ENCODE assay signal across 10 cellular contexts in the genomic region with DNA sequence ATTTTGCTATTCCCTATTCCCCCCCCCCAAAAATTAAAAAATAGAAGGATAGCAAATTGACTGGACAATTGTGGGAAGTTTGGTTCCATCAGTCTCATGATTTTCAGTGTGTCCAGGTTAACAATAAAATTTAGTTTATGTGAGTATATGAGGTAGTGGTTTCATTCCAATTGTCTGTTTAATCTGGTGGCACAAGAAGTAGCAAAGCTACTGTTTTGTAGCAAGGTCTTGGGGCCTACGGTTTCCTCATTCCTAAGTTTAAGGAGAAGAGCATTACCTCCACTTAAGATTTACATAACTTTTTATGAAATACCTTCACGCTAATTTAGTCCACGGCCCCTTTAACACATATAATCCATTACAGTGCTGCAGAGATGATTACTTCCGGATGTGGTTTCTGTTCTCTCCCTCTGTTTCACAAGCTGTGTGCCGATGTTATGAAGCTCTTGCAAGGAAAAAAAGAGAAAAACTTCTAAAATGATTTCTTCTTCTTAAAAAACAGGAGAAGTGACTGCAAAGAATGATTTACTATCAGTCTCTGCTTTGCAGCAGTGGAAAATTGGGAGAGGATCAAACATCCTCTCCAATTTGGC. TPM values are rescaled to one million over a fixed set of nuclear protein-coding genes. Genes with fewer than 3 reads are reported as not detected.
DNase-seq lines count a peak whose midpoint lies in the region; ATAC-seq, FAIRE-seq and TF ChIP-seq lines count a peak whose summit lies in the region.
"Had no signal": no experiment of that assay in that cellular context is flagged by ENCODE, and none has a peak within 500 bp of the region (broad histone marks: within the 10 kb centered on the region; RNA-seq: fewer than 3 reads in every experiment).

No MANE protein-coding gene starts in this region.

- no peak overlapping the region for H3K9ac ChIP-seq in astrocyte (ENCODE audit: low read length)
- no peak overlapping the region for H3K9ac ChIP-seq in PC-3 (ENCODE audit: low read length)

- no peak overlapping the region for H3K27ac Mint-ChIP-seq in astrocyte (ENCODE audit: unreplicated experiment)

- H3K9me2 ChIP-seq in PC-3 (replicated peaks; ENCODE audit: low read length) = no peaks in the 10 kb centered on the region

- H2AFZ ChIP-seq in astrocyte (ENCODE audit: low read depth, low read length) = peak overlapping the region; percentile 13
- no peak overlapping the region for H2AFZ ChIP-seq in PC-3 (ENCODE audit: low read length)

- H3K9me3 ChIP-seq in astrocyte (ENCODE audit: insufficient read depth, low read depth, low read length) (no peaks in the 10 kb centered on the region), PC-3 (ENCODE audit: low read length) (no peaks in the 10 kb centered on the region)

- no peaks in the 10 kb centered on the region for H3K36me3 ChIP-seq in astrocyte (ENCODE audit: insufficient read depth, low read length)
- H3K36me3 ChIP-seq in PC-3 (ENCODE audit: low read depth, low read length) = no peaks in the 10 kb centered on the region

- peaks cover 39% of the 10 kb centered on the region for H3K27me3 Mint-ChIP-seq in astrocyte (ENCODE audit: low read depth, unreplicated experiment)

- POLR2A ChIA-PET in PC-3 (lab: Charles Lee; ENCODE audit: unreplicated experiment) = no interaction called here

- H3K4me3 Mint-ChIP-seq in astrocyte (ENCODE audit: unreplicated experiment) = no peak overlapping the region

- H3K79me2 ChIP-seq in astrocyte (ENCODE audit: insufficient read depth, low read length) (no peaks in the 10 kb centered on the region), PC-3 (ENCODE audit: low read length) (no peaks in the 10 kb centered on the region)

- no peaks in the 10 kb centered on the region for H3K27me3 ChIP-seq in astrocyte (ENCODE audit: insufficient read depth, low read length)
- H3K27me3 ChIP-seq in PC-3 (ENCODE audit: low read length) = peaks cover 46% of the 10 kb centered on the region

- no peak for TF ChIP-seq POLR2A in GM12891 (IDR thresholded peaks at IDR 0.05; ENCODE audit: low read depth, low read length)

- in situ Hi-C loops in KBM-7 (cut with MboI; ENCODE audit: low pct_unique_long_range_greater_than_20kb, low sequenced_read_pairs) = loop anchor here (25.0 kb wide), 1 partner anchor 301 kb away; no protein-coding TSS in a partner anchor

- DNase-seq in GM12891 (ENCODE audit: insufficient read length, low spot score) = peak; percentile 14
- DNase-seq in KBM-7 = peak; percentile 80
- peak; percentile 45 for DNase-seq in astrocyte (ENCODE audit: low read depth)
- DNase-seq in omental fat pad (ENCODE audit: low spot score) = no peak
- no peak for DNase-seq in posterior cingulate gyrus
- no peak for DNase-seq in NCI-H2029 treated with DMSO at 0.1 percent for 48 hours (lab: John Stamatoyannopoulos, UW)
- DNase-seq in stimulated activated CD4-positive, alpha-beta T cell treated with anti-CD3 and anti-CD28 coated beads, Interleukin-2, amount 100 ng/mL, for 48 hours = no peak
- no peak for DNase-seq in PC-3

- no peak for FAIRE-seq in GM12891 (lab: Jason Lieb, UNC)
- no peak for FAIRE-seq in astrocyte (lab: Jason Lieb, UNC)
- FAIRE-seq: HepG2 had no signal

- H3K4me3 ChIP-seq in astrocyte (ENCODE audit: insufficient read depth, low read depth, low read length) (no peak overlapping the region), PC-3 (ENCODE audit: low read length) (no peak overlapping the region)

- no peaks in the 10 kb centered on the region for H3K36me3 Mint-ChIP-seq in astrocyte (ENCODE audit: low read depth, unreplicated experiment)

- no peaks in the 10 kb centered on the region for H3K9me3 Mint-ChIP-seq in astrocyte (ENCODE audit: unreplicated experiment)

- H3K4me1 Mint-ChIP-seq in astrocyte (ENCODE audit: low read depth, unreplicated experiment) = peaks cover 10% of the 10 kb centered on the region

- intact Hi-C loops in posterior cingulate gyrus (cut with DNase I) (loop anchor here (2.0 kb wide), 1 partner anchor 590 kb away; no protein-coding TSS in a partner anchor), PC-3 (cut with micrococcal nuclease) (loop anchor here (1.0 kb wide), 1 partner anchor 590 kb away; no protein-coding TSS in a partner anchor)

- CTCF ChIA-PET in PC-3 (lab: Charles Lee) = no interaction called here

- H3K27ac ChIP-seq in astrocyte (ENCODE audit: low read depth, low read length) (no peak overlapping the region), PC-3 (ENCODE audit: low read length) (no peak overlapping the region)

- BruUV-seq in PC-3 (replicated peaks; lab: Mats Ljungman, UMichigan) = no TSS peak

- ATAC-seq in omental fat pad (ENCODE audit: low FRiP score) = peak; percentile 47
- ATAC-seq in PC-3 = no peak
- ATAC-seq: HepG2 had no signal

- H3K4me1 ChIP-seq in astrocyte (ENCODE audit: insufficient read depth, low read length) (peaks cover 5% of the 10 kb centered on the region), PC-3 (ENCODE audit: insufficient read depth, low read length) (no peaks in the 10 kb centered on the region)

- no peaks in the 10 kb centered on the region for H3F3A ChIP-seq in PC-3 (ENCODE audit: low read length, unreplicated experiment)

- H4K20me1 ChIP-seq in astrocyte (ENCODE audit: insufficient read depth, low read length) (no peaks in the 10 kb centered on the region), PC-3 (ENCODE audit: low read length) (no peaks in the 10 kb centered on the region)

- H3K4me2 ChIP-seq in astrocyte (ENCODE audit: low read length) (peak overlapping the region; percentile 43), PC-3 (ENCODE audit: low read length) (no peak overlapping the region)

- TF ChIP-seq CTCF in astrocyte (IDR thresholded peaks at IDR 0.05; ENCODE audit: insufficient read depth, low read depth, low read length) = no peak
- no peak for TF ChIP-seq CTCF in omental fat pad (IDR thresholded peaks at IDR 0.05)
- TF ChIP-seq CTCF in PC-3 (conservative IDR thresholded peaks at IDR 0.05; ENCODE audit: low read depth, low read length) = no peak

TF ChIP-seq in GM12891, 5 proteins besides CTCF, POLR2A, EP300 and RAD21:
- TF ChIP-seq TAF1 (IDR thresholded peaks at IDR 0.05; ENCODE audit: low read depth, low read length) = no peak
- TF ChIP-seq PAX5 (IDR thresholded peaks at IDR 0.05; ENCODE audit: insufficient read depth, low read length, severe bottlenecking) = no peak

RNA-seq across cellular contexts. Expression of a gene that starts 32.7 kb away (rescaled TPM):
- not detected for polyA plus RNA-seq in GM12891 (2012; ENCODE audit: low read depth, missing spikeins)
- total RNA-seq in astrocyte = not detected in 2 replicates
- not detected for total RNA-seq in omental fat pad
- not detected in 2 replicates for total RNA-seq in PC-3 (2014; rRNA removed)
- total RNA-seq: dermis microvascular lymphatic vessel endothelial cell, HepG2 had no signal
- polyA plus RNA-seq: HepG2 had no signal

Comparison
In these comparisons a context has a peak if more than half of its experiments do, and no peak if none do; other contexts are left out.
1. DNase-seq: peak in GM12891 (single experiment), KBM-7 (single experiment) and astrocyte (single experiment); none in omental fat pad (single experiment), posterior cingulate gyrus (0 of 10), NCI-H2029 treated with DMSO at 0.1 percent for 48 hours (single experiment), stimulated activated CD4-positive, alpha-beta T cell treated with anti-CD3 and anti-CD28 coated beads, Interleukin-2, amount 100 ng/mL, for 48 hours (0 of 2) and PC-3 (single experiment).